ENCODE assay signal across 26 cellular contexts in the genomic region with DNA sequence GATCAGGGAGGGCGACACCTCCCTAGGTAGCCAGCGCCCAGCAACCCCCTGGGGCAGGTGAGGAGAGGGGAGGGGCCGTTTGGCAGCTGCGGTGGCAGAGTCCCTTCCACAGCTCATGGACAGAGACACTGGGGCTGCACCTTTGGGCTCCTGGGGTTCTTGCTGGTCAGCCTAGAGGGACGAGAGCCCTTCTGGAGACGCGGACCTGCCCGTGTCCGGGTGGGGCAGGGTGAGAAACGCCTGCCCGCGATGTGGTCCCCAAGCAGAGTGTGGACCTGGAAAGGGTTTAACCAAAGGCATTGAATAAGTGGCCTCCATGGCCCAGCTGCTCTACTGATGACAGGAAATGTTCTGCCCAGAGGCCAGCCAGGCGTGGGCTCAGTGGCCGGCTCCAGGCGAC. TPM values are rescaled to one million over a fixed set of nuclear protein-coding genes. Genes with fewer than 3 reads are reported as not detected.
DNase-seq lines count a peak whose midpoint lies in the region; ATAC-seq and TF ChIP-seq lines count a peak whose summit lies in the region.
"Had no signal": no experiment of that assay in that cellular context is flagged by ENCODE, and none has a peak within 500 bp of the region (broad histone marks: within the 10 kb centered on the region; RNA-seq: fewer than 3 reads in every experiment).

No MANE protein-coding gene starts in this region.

- intact Hi-C loops in tibial artery (cut with DNase I; ENCODE audit: low total_unique reads) = no loop called here

- H3K4me1 Mint-ChIP-seq in activated naive CD4-positive, alpha-beta T cell treated with anti-CD3 and anti-CD28 coated beads, Interleukin-2, amount 10 ng/mL, durations not matched to agents 7 days and 5 days = no peaks in the 10 kb centered on the region
- H3K4me1 Mint-ChIP-seq: GM23338 had no signal

- H3K18ac ChIP-seq in neuronal stem cell (ENCODE audit: low read length) = no peak overlapping the region

- no peak overlapping the region for H2BK120ac ChIP-seq in neuronal stem cell (ENCODE audit: low read depth, low read length)

- peak overlapping the region; percentile 90 for H2BK12ac ChIP-seq in neuronal stem cell (ENCODE audit: low read length)

- no peaks in the 10 kb centered on the region for H3K9me3 ChIP-seq in gastroesophageal sphincter
- H3K9me3 ChIP-seq in neuronal stem cell (replicated peaks in 1 of 2; ENCODE audit: control insufficient read depth in 2 of 2, insufficient read depth in 1 of 2, low read depth in 1 of 2, low read length in 2 of 2) = peaks cover 0 to under 1% of the 10 kb centered on the region in 2 donors
- H3K9me3 ChIP-seq in tibial artery = no peaks in the 10 kb centered on the region
- H3K9me3 ChIP-seq: Peyer's patch had no signal

- peak overlapping the region; percentile 63 for H2AK5ac ChIP-seq in neuronal stem cell (ENCODE audit: low read depth, low read length)

- no peak for TF ChIP-seq CTCF in gastroesophageal sphincter (IDR thresholded peaks at IDR 0.05)
- TF ChIP-seq CTCF in tibial artery (IDR thresholded peaks at IDR 0.05) = no peak

- no peak overlapping the region for H4K91ac ChIP-seq in neuronal stem cell (ENCODE audit: low read depth, low read length, poor library complexity)

- ATAC-seq in gastroesophageal sphincter (no peak), HG02970 (IDR thresholded peaks at IDR 0.05; ENCODE audit: low FRiP score, unreplicated experiment) (no peak)
- ATAC-seq: CD8-positive, alpha-beta T cell; GM12878; GM23338 had no signal

- H3K36me3 ChIP-seq in gastroesophageal sphincter (no peaks in the 10 kb centered on the region), neuronal stem cell (replicated peaks in 1 of 2; ENCODE audit: control insufficient read depth in 2 of 2, insufficient read depth in 2 of 2, low read length in 2 of 2) (no peaks in the 10 kb centered on the region), tibial artery (no peaks in the 10 kb centered on the region)
- H3K36me3 ChIP-seq: Peyer's patch had no signal

- peaks cover 4% of the 10 kb centered on the region for H3K27me3 Mint-ChIP-seq in activated naive CD4-positive, alpha-beta T cell treated with anti-CD3 and anti-CD28 coated beads, Interleukin-2, amount 10 ng/mL, durations not matched to agents 7 days and 5 days

- no peaks in the 10 kb centered on the region for H3K36me3 Mint-ChIP-seq in activated naive CD4-positive, alpha-beta T cell treated with anti-CD3 and anti-CD28 coated beads, Interleukin-2, amount 10 ng/mL, durations not matched to agents 7 days and 5 days
- H3K36me3 Mint-ChIP-seq: CD8-positive, alpha-beta T cell had no signal

- H3K14ac ChIP-seq in neuronal stem cell (ENCODE audit: low read length) = no peak overlapping the region

- peak overlapping the region; percentile 65 for H4K8ac ChIP-seq in neuronal stem cell (ENCODE audit: low read depth, low read length)

- H3K4me1 ChIP-seq in gastroesophageal sphincter = peaks cover 0 to 49% (median 14%) of the 10 kb centered on the region in 3 donors
- H3K4me1 ChIP-seq in neuronal stem cell (ENCODE audit: control insufficient read depth in 2 of 2, insufficient read depth in 1 of 2, low read depth in 1 of 2, low read length in 2 of 2) = peaks cover 6 to 7% of the 10 kb centered on the region in 2 donors
- H3K4me1 ChIP-seq in tibial artery = peaks cover 0 to 61% (median 37%) of the 10 kb centered on the region in 4 donors

- no peaks in the 10 kb centered on the region for H3K79me1 ChIP-seq in neuronal stem cell (ENCODE audit: low read depth, low read length)

- WGBS in gastroesophageal sphincter (ENCODE audit: low coverage in 1 of 2), 2 donors = 80% methylated on average over 1 of the region's 15 CpGs; no CpG with 5 or more reads in 1 of the 2 donors
- no CpG with 5 or more reads among the region's 15 CpGs for WGBS in neuronal stem cell (ENCODE audit: extremely low coverage in 2 of 2, insufficient read length in 2 of 2, insufficient replicate concordance in 1 of 2), 2 donors

- no peak overlapping the region for H3K9ac ChIP-seq in neuronal stem cell (ENCODE audit: low read depth, low read length, poor library complexity)

- no peak overlapping the region for H2BK5ac ChIP-seq in neuronal stem cell (ENCODE audit: low read length)

- no peak for DNase-seq in activated naive CD4-positive, alpha-beta T cell treated with anti-CD3 and anti-CD28 coated beads, Interleukin-2, amount 10 ng/mL, durations not matched to agents 7 days and 5 days
- DNase-seq in activated naive CD4-positive, alpha-beta T cell (lab: John Stamatoyannopoulos, UW) = no peak
- DNase-seq in neuronal stem cell (ENCODE audit: low spot score) = no peak
- DNase-seq in tibial artery = no peak
- no peak for DNase-seq in OCI-M2 (lab: John Stamatoyannopoulos, UW; ENCODE audit: unreplicated experiment)
- no peak for DNase-seq in GOT3 (lab: John Stamatoyannopoulos, UW)
- DNase-seq: ACHN; C1 segment of cervical spinal cord; CD8-positive, alpha-beta T cell; DND-41; HCEC 1CT; MV-4-11; NCI-H1105 treated with DMSO at 0.1 percent for 48 hours; NCI-H2029 treated with DMSO at 0.1 percent for 48 hours; NCI-H226; NCI-H510A treated with DMSO at 0.1 percent for 48 hours; NCI-H748 treated with DMSO at 0.1 percent for 48 hours; NK-92 treated with Interleukin-12 subunit alpha and Interleukin-12 subunit beta, amount 100 ng/mL, for 24 hours; Peyer's patch had no signal

- TF ChIP-seq EP300 in gastroesophageal sphincter (IDR thresholded peaks at IDR 0.05) = no peak

- H2BK15ac ChIP-seq in neuronal stem cell (ENCODE audit: low read length) = peak overlapping the region; percentile 49

- CTCF ChIA-PET in activated naive CD4-positive, alpha-beta T cell treated with anti-CD3 and anti-CD28 coated beads, Interleukin-2, amount 10 ng/mL, durations not matched to agents 7 days and 5 days (lab: Charles Lee) = no interaction called here

- H3K27ac Mint-ChIP-seq in activated naive CD4-positive, alpha-beta T cell treated with anti-CD3 and anti-CD28 coated beads, Interleukin-2, amount 10 ng/mL, durations not matched to agents 7 days and 5 days = peak overlapping the region; percentile 14
- H3K27ac Mint-ChIP-seq: CD8-positive, alpha-beta T cell; GM23338; IgD-negative memory B cell had no signal

- H2AFZ ChIP-seq in neuronal stem cell (ENCODE audit: low read length) = no peak overlapping the region
- H2AFZ ChIP-seq: GM23338 had no signal

- H3K23ac ChIP-seq in neuronal stem cell (ENCODE audit: low read depth, low read length, poor library complexity) = peak overlapping the region; percentile 20

- H3K4me3 Mint-ChIP-seq in activated naive CD4-positive, alpha-beta T cell treated with anti-CD3 and anti-CD28 coated beads, Interleukin-2, amount 10 ng/mL, durations not matched to agents 7 days and 5 days = no peak overlapping the region
- H3K4me3 Mint-ChIP-seq: CD8-positive, alpha-beta T cell; GM23338; IgD-negative memory B cell had no signal

- H3K4me2 ChIP-seq in neuronal stem cell (ENCODE audit: insufficient read depth, low read length, poor library complexity, severe bottlenecking) = no peak overlapping the region
- H3K4me2 ChIP-seq: GM23338 had no signal

- H3K4me3 ChIP-seq in gastroesophageal sphincter = no peak overlapping the region
- no peak overlapping the region for H3K4me3 ChIP-seq in neuronal stem cell (ENCODE audit: low read length in 2 of 2)
- no peak overlapping the region for H3K4me3 ChIP-seq in tibial artery
- H3K4me3 ChIP-seq: GM12878, GM23338, Peyer's patch, SK-N-MC had no signal

- peaks cover 5% of the 10 kb centered on the region for H3K9me3 Mint-ChIP-seq in activated naive CD4-positive, alpha-beta T cell treated with anti-CD3 and anti-CD28 coated beads, Interleukin-2, amount 10 ng/mL, durations not matched to agents 7 days and 5 days
- H3K9me3 Mint-ChIP-seq: CD8-positive, alpha-beta T cell had no signal

- H3K27me3 ChIP-seq in gastroesophageal sphincter (peaks cover 9% of the 10 kb centered on the region), neuronal stem cell (ENCODE audit: control insufficient read depth in 3 of 3, insufficient read depth in 3 of 3, low read depth in 1 of 3, low read length in 3 of 3) (no peaks in the 10 kb centered on the region), tibial artery (no peaks in the 10 kb centered on the region)
- H3K27me3 ChIP-seq: Peyer's patch had no signal

- no peak for TF ChIP-seq POLR2A in gastroesophageal sphincter (IDR thresholded peaks at IDR 0.05)

- no peak overlapping the region for H3K4ac ChIP-seq in neuronal stem cell (ENCODE audit: low read length)

- H3K27ac ChIP-seq in gastroesophageal sphincter (peak overlapping the region in 3 of 4 donors; percentile 57 to 85 (median 84)), neuronal stem cell (replicated peaks; ENCODE audit: low read length) (no peak overlapping the region), tibial artery (peak overlapping the region; percentile 89 to 96)
- H3K27ac ChIP-seq: 22Rv1, Peyer's patch, SK-N-MC had no signal

RNA-seq across cellular contexts. Expression of gene ADPRHL1, which starts 38.3 kb away (rescaled TPM):
- total RNA-seq in gastroesophageal sphincter = 10 to 100 TPM in 1 of 4 donors, 1 to 10 TPM in 3; 4.7 to 33.8 (median 8.9) TPM
- 0.47 TPM for polyA plus RNA-seq in neuronal stem cell (2013, experiment 1 of 2)
- 0.40 TPM for polyA plus RNA-seq in neuronal stem cell (2013, experiment 2 of 2)

RNA-seq across cellular contexts. Expression of gene GRTP1, which starts 51.1 kb away (rescaled TPM):
- 10 to 100 TPM in 2 of 4 donors, 1 to 10 TPM in 2; 4.7 to 14.0 (median 8.5) TPM for total RNA-seq in gastroesophageal sphincter
- 10.2 TPM for polyA plus RNA-seq in neuronal stem cell (2013, experiment 1 of 2)
- polyA plus RNA-seq in neuronal stem cell (2013, experiment 2 of 2) = 10.0 TPM
- total RNA-seq: CD8-positive, alpha-beta T cell had no signal
- polyA plus RNA-seq: IgD-negative memory B cell had no signal
